ENCODE assay signal across 1 cellular context in genomic region chr13:99973163-99973785, GRCh38.
TF ChIP-seq lines count a peak whose summit lies in the region.

No MANE protein-coding gene starts in this region.

TF ChIP-seq in GM23338, 12 proteins besides CTCF, POLR2A, EP300 and RAD21 (continued from another document):
- TF ChIP-seq ZNF331 (CRISPR knock-in tag; IDR thresholded peaks at IDR 0.05; ENCODE audit: low read depth): no peak
- TF ChIP-seq, protein P1, sequence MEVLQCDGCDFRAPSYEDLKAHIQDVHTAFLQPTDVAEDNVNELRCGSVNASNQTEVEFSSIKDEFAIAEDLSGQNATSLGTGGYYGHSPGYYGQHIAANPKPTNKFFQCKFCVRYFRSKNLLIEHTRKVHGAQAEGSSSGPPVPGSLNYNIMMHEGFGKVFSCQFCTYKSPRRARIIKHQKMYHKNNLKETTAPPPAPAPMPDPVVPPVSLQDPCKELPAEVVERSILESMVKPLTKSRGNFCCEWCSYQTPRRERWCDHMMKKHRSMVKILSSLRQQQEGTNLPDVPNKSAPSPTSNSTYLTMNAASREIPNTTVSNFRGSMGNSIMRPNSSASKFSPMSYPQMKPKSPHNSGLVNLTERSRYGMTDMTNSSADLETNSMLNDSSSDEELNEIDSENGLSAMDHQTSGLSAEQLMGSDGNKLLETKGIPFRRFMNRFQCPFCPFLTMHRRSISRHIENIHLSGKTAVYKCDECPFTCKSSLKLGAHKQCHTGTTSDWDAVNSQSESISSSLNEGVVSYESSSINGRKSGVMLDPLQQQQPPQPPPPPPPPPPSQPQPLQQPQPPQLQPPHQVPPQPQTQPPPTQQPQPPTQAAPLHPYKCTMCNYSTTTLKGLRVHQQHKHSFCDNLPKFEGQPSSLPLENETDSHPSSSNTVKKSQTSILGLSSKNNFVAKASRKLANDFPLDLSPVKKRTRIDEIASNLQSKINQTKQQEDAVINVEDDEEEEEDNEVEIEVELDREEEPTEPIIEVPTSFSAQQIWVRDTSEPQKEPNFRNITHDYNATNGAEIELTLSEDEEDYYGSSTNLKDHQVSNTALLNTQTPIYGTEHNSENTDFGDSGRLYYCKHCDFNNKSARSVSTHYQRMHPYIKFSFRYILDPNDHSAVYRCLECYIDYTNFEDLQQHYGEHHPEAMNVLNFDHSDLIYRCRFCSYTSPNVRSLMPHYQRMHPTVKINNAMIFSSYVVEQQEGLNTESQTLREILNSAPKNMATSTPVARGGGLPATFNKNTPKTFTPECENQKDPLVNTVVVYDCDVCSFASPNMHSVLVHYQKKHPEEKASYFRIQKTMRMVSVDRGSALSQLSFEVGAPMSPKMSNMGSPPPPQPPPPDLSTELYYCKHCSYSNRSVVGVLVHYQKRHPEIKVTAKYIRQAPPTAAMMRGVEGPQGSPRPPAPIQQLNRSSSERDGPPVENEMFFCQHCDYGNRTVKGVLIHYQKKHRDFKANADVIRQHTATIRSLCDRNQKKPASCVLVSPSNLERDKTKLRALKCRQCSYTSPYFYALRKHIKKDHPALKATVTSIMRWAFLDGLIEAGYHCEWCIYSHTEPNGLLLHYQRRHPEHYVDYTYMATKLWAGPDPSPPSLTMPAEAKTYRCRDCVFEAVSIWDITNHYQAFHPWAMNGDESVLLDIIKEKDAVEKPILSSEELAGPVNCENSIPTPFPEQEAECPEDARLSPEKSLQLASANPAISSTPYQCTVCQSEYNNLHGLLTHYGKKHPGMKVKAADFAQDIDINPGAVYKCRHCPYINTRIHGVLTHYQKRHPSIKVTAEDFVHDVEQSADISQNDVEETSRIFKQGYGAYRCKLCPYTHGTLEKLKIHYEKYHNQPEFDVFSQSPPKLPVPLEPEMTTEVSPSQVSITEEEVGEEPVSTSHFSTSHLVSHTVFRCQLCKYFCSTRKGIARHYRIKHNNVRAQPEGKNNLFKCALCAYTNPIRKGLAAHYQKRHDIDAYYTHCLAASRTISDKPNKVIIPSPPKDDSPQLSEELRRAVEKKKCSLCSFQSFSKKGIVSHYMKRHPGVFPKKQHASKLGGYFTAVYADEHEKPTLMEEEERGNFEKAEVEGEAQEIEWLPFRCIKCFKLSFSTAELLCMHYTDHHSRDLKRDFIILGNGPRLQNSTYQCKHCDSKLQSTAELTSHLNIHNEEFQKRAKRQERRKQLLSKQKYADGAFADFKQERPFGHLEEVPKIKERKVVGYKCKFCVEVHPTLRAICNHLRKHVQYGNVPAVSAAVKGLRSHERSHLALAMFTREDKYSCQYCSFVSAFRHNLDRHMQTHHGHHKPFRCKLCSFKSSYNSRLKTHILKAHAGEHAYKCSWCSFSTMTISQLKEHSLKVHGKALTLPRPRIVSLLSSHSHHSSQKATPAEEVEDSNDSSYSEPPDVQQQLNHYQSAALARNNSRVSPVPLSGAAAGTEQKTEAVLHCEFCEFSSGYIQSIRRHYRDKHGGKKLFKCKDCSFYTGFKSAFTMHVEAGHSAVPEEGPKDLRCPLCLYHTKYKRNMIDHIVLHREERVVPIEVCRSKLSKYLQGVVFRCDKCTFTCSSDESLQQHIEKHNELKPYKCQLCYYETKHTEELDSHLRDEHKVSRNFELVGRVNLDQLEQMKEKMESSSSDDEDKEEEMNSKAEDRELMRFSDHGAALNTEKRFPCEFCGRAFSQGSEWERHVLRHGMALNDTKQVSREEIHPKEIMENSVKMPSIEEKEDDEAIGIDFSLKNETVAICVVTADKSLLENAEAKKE (CRISPR knock-in tag; IDR thresholded peaks at IDR 0.05): no peak
- no peak for TF ChIP-seq EZH2phosphoT487 (IDR thresholded peaks at IDR 0.05; ENCODE audit: unreplicated experiment)
